1 cellular context compared by ENCODE assay signal in genomic region chr21:15324542-15324941, GRCh38.
TF ChIP-seq lines count a peak whose summit lies in the region.

No MANE protein-coding gene starts in this region.

TF ChIP-seq in liver, 16 proteins besides CTCF, POLR2A, EP300 and RAD21 (continued from another document):
- TF ChIP-seq, protein P1, sequence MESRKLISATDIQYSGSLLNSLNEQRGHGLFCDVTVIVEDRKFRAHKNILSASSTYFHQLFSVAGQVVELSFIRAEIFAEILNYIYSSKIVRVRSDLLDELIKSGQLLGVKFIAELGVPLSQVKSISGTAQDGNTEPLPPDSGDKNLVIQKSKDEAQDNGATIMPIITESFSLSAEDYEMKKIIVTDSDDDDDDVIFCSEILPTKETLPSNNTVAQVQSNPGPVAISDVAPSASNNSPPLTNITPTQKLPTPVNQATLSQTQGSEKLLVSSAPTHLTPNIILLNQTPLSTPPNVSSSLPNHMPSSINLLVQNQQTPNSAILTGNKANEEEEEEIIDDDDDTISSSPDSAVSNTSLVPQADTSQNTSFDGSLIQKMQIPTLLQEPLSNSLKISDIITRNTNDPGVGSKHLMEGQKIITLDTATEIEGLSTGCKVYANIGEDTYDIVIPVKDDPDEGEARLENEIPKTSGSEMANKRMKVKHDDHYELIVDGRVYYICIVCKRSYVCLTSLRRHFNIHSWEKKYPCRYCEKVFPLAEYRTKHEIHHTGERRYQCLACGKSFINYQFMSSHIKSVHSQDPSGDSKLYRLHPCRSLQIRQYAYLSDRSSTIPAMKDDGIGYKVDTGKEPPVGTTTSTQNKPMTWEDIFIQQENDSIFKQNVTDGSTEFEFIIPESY (IDR thresholded peaks at IDR 0.05), result no peak
- TF ChIP-seq NR2F2 (IDR thresholded peaks at IDR 0.05), result peak; percentile 99
